ENCODE assay signal across 1 cellular context in genomic region chr20:33043731-33044181, GRCh38.
TF ChIP-seq lines count a peak whose summit lies in the region.

No MANE protein-coding gene starts in this region.

TF ChIP-seq in HepG2, 621 proteins besides CTCF, POLR2A, EP300 and RAD21 (continues in another document):
- TF ChIP-seq ZHX1 (CRISPR knock-in tag; IDR thresholded peaks at IDR 0.05; ENCODE audit: low read depth) (0 out of 2 replicates have a peak, but pooled peaks have one; percentile 32), NR2C2 (CRISPR knock-in tag; IDR thresholded peaks at IDR 0.05; ENCODE audit: borderline replicate concordance) (peak; percentile 71), RFX5 (IDR thresholded peaks at IDR 0.05; ENCODE audit: low read depth, low read length) (no peak), ZNF563 (CRISPR knock-in tag; IDR thresholded peaks at IDR 0.05) (no peak), ZSCAN25 (CRISPR knock-in tag; IDR thresholded peaks at IDR 0.05) (0 out of 2 replicates have a peak, but pooled peaks have one; percentile 45), MATR3 (CRISPR knock-in tag; IDR thresholded peaks at IDR 0.05) (no peak), RXRA (CRISPR knock-in tag; IDR thresholded peaks at IDR 0.05) (peak; percentile 46), PHF8 (CRISPR knock-in tag; IDR thresholded peaks at IDR 0.05) (peak; percentile 36; the same call in 1 of the 2 replicates), TGIF2 (CRISPR knock-in tag; IDR thresholded peaks at IDR 0.05) (0 out of 2 replicates have a peak, but pooled peaks have one; percentile 34), ZNF331 (CRISPR knock-in tag; IDR thresholded peaks at IDR 0.05) (0 out of 2 replicates have a peak, but pooled peaks have one; percentile 6), SALL1 (CRISPR knock-in tag; IDR thresholded peaks at IDR 0.05) (peak; percentile 65; the same call in 1 of the 2 replicates), CREM (IDR thresholded peaks at IDR 0.05) (no peak; the same call in 1 of the 2 replicates), CREM (CRISPR knock-in tag; IDR thresholded peaks at IDR 0.05) (no peak), CEBPB (IDR thresholded peaks at IDR 0.05; ENCODE audit: borderline replicate concordance, low read depth, low read length) (no peak), CENPBD1 (CRISPR knock-in tag; IDR thresholded peaks at IDR 0.05; ENCODE audit: borderline replicate concordance, low read depth) (no peak), NCOR1 (IDR thresholded peaks at IDR 0.05; ENCODE audit: borderline replicate concordance, low read length) (no peak; the same call in 1 of the 2 replicates), KDM1A (CRISPR knock-in tag; IDR thresholded peaks at IDR 0.05) (peak; percentile 41; the same call in 1 of the 2 replicates), NR2F1 (CRISPR knock-in tag; IDR thresholded peaks at IDR 0.05) (0 out of 4 replicates have a peak, but pooled peaks of 1 of the 2 experiments have one; percentile 8), DMTF1 (CRISPR knock-in tag; IDR thresholded peaks at IDR 0.05) (no peak), ZNF644 (CRISPR knock-in tag; IDR thresholded peaks at IDR 0.05; ENCODE audit: low read depth) (peak; percentile 42), NR2F2 (IDR thresholded peaks at IDR 0.05; ENCODE audit: borderline replicate concordance, low read depth) (peak; percentile 67; the same call in 1 of the 2 replicates), FOXA3 (CRISPR knock-in tag; IDR thresholded peaks at IDR 0.05) (peak; percentile 1; the same call in 1 of the 2 replicates), ZBTB43 (CRISPR knock-in tag; conservative IDR thresholded peaks at IDR 0.05) (peak; percentile 56; the same call in 1 of the 2 replicates), ZNF367 (CRISPR knock-in tag; IDR thresholded peaks at IDR 0.05; ENCODE audit: borderline replicate concordance) (no peak), ZMYM3 (CRISPR knock-in tag; IDR thresholded peaks at IDR 0.05) (peak; percentile 89), SOX6 (IDR thresholded peaks at IDR 0.05) (no peak), SOX6 (CRISPR knock-in tag; IDR thresholded peaks at IDR 0.05) (peak; percentile 90), ZNF7 (CRISPR knock-in tag; IDR thresholded peaks at IDR 0.05) (no peak), HDAC6 (IDR thresholded peaks at IDR 0.05; ENCODE audit: low read depth, low read length) (no peak), ZNF768 (CRISPR knock-in tag; IDR thresholded peaks at IDR 0.05) (peak; percentile 21; the same call in 1 of the 2 replicates), ETV5 (CRISPR knock-in tag; IDR thresholded peaks at IDR 0.05; ENCODE audit: borderline replicate concordance) (no peak), SOX5 (CRISPR knock-in tag; IDR thresholded peaks at IDR 0.05; ENCODE audit: borderline replicate concordance) (0 out of 2 replicates have a peak, but pooled peaks have one; percentile 83), ISX (CRISPR knock-in tag; conservative IDR thresholded peaks at IDR 0.05) (no peak), CREBL2 (CRISPR knock-in tag; IDR thresholded peaks at IDR 0.05; ENCODE audit: borderline replicate concordance) (no peak), SP1 (IDR thresholded peaks at IDR 0.05) (no peak), SP1 (CRISPR knock-in tag; IDR thresholded peaks at IDR 0.05) (no peak), ZGPAT (CRISPR knock-in tag; IDR thresholded peaks at IDR 0.05) (0 out of 2 replicates have a peak, but pooled peaks have one; percentile 26)
- TF ChIP-seq, protein P1, sequence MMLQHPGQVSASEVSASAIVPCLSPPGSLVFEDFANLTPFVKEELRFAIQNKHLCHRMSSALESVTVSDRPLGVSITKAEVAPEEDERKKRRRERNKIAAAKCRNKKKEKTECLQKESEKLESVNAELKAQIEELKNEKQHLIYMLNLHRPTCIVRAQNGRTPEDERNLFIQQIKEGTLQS (CRISPR knock-in tag; IDR thresholded peaks at IDR 0.05): no peak
- TF ChIP-seq, protein P2, sequence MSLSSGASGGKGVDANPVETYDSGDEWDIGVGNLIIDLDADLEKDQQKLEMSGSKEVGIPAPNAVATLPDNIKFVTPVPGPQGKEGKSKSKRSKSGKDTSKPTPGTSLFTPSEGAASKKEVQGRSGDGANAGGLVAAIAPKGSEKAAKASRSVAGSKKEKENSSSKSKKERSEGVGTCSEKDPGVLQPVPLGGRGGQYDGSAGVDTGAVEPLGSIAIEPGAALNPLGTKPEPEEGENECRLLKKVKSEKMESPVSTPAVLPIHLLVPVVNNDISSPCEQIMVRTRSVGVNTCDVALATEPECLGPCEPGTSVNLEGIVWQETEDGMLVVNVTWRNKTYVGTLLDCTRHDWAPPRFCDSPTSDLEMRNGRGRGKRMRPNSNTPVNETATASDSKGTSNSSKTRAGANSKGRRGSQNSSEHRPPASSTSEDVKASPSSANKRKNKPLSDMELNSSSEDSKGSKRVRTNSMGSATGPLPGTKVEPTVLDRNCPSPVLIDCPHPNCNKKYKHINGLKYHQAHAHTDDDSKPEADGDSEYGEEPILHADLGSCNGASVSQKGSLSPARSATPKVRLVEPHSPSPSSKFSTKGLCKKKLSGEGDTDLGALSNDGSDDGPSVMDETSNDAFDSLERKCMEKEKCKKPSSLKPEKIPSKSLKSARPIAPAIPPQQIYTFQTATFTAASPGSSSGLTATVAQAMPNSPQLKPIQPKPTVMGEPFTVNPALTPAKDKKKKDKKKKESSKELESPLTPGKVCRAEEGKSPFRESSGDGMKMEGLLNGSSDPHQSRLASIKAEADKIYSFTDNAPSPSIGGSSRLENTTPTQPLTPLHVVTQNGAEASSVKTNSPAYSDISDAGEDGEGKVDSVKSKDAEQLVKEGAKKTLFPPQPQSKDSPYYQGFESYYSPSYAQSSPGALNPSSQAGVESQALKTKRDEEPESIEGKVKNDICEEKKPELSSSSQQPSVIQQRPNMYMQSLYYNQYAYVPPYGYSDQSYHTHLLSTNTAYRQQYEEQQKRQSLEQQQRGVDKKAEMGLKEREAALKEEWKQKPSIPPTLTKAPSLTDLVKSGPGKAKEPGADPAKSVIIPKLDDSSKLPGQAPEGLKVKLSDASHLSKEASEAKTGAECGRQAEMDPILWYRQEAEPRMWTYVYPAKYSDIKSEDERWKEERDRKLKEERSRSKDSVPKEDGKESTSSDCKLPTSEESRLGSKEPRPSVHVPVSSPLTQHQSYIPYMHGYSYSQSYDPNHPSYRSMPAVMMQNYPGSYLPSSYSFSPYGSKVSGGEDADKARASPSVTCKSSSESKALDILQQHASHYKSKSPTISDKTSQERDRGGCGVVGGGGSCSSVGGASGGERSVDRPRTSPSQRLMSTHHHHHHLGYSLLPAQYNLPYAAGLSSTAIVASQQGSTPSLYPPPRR (CRISPR knock-in tag; IDR thresholded peaks at IDR 0.05; ENCODE audit: borderline replicate concordance): peak; percentile 81; the same call in 1 of the 2 replicates
- TF ChIP-seq, protein P3, sequence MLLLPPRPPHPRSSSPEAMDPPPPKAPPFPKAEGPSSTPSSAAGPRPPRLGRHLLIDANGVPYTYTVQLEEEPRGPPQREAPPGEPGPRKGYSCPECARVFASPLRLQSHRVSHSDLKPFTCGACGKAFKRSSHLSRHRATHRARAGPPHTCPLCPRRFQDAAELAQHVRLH (CRISPR knock-in tag; IDR thresholded peaks at IDR 0.05; ENCODE audit: borderline replicate concordance, low read depth): 0 out of 2 replicates have a peak, but pooled peaks have one; percentile 54
- TF ChIP-seq, protein P4, sequence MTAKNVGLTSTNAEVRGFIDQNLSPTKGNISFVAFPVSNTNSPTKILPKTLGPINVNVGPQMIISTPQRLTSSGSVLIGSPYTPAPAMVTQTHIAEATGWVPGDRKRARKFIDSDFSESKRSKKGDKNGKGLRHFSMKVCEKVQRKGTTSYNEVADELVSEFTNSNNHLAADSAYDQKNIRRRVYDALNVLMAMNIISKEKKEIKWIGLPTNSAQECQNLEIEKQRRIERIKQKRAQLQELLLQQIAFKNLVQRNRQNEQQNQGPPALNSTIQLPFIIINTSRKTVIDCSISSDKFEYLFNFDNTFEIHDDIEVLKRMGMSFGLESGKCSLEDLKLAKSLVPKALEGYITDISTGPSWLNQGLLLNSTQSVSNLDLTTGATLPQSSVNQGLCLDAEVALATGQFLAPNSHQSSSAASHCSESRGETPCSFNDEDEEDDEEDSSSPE (CRISPR knock-in tag; IDR thresholded peaks at IDR 0.05): peak; percentile 35; the same call in 1 of the 2 replicates
- TF ChIP-seq, protein P5, sequence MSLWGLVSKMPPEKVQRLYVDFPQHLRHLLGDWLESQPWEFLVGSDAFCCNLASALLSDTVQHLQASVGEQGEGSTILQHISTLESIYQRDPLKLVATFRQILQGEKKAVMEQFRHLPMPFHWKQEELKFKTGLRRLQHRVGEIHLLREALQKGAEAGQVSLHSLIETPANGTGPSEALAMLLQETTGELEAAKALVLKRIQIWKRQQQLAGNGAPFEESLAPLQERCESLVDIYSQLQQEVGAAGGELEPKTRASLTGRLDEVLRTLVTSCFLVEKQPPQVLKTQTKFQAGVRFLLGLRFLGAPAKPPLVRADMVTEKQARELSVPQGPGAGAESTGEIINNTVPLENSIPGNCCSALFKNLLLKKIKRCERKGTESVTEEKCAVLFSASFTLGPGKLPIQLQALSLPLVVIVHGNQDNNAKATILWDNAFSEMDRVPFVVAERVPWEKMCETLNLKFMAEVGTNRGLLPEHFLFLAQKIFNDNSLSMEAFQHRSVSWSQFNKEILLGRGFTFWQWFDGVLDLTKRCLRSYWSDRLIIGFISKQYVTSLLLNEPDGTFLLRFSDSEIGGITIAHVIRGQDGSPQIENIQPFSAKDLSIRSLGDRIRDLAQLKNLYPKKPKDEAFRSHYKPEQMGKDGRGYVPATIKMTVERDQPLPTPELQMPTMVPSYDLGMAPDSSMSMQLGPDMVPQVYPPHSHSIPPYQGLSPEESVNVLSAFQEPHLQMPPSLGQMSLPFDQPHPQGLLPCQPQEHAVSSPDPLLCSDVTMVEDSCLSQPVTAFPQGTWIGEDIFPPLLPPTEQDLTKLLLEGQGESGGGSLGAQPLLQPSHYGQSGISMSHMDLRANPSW (CRISPR knock-in tag; IDR thresholded peaks at IDR 0.05; ENCODE audit: borderline replicate concordance): 0 out of 2 replicates have a peak, but pooled peaks have one; percentile 66
- TF ChIP-seq, protein P6, sequence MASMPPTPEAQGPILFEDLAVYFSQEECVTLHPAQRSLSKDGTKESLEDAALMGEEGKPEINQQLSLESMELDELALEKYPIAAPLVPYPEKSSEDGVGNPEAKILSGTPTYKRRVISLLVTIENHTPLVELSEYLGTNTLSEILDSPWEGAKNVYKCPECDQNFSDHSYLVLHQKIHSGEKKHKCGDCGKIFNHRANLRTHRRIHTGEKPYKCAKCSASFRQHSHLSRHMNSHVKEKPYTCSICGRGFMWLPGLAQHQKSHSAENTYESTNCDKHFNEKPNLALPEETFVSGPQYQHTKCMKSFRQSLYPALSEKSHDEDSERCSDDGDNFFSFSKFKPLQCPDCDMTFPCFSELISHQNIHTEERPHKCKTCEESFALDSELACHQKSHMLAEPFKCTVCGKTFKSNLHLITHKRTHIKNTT (CRISPR knock-in tag; IDR thresholded peaks at IDR 0.05): no peak
